In the genomic region with DNA sequence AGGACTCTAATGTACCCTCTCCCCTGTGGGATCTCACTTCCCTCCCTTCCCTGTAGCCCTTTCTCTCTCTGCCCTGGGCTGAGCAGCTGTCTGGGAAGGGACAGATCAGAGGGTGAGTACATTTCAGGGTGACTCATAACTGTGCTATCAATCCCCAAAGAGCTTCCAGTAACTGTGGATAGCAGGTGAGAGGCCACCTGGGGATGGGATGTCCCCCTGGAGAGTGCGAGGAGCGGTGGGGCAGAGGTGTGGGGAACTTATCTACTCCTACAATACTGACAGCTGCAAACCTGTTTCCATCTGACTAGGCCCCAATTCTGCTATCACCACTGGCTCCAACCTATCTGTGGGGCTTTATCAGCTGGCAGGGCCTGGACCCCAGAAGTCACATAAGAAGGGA, we compare ENCODE assay signal across 21 cellular contexts. TPM values are rescaled to one million over a fixed set of nuclear protein-coding genes. Genes with fewer than 3 reads are reported as not detected.
DNase-seq lines count a peak whose midpoint lies in the region; ATAC-seq and TF ChIP-seq lines count a peak whose summit lies in the region.
"Had no signal": no experiment of that assay in that cellular context is flagged by ENCODE, and none has a peak within 500 bp of the region (broad histone marks: within the 10 kb centered on the region; RNA-seq: fewer than 3 reads in every experiment).

No MANE protein-coding gene starts in this region.

- H3K27me3 Mint-ChIP-seq in MCF 10A (ENCODE audit: insufficient read depth, unreplicated experiment): no peaks in the 10 kb centered on the region
- H3K27me3 Mint-ChIP-seq: activated naive CD4-positive, alpha-beta T cell treated with anti-CD3 and anti-CD28 coated beads, Interleukin-2, amount 10 ng/mL, durations not matched to agents 7 days and 5 days; CD4-positive, alpha-beta memory T cell had no signal

- H3K4me1 Mint-ChIP-seq in MCF 10A (ENCODE audit: insufficient read depth, unreplicated experiment): peaks cover 10% of the 10 kb centered on the region
- H3K4me1 Mint-ChIP-seq: activated naive CD4-positive, alpha-beta T cell treated with anti-CD3 and anti-CD28 coated beads, Interleukin-2, amount 10 ng/mL, durations not matched to agents 7 days and 5 days had no signal

- ATAC-seq in left colon (peak; percentile 47), GM18517 (IDR thresholded peaks at IDR 0.05; ENCODE audit: unreplicated experiment) (no peak)
- ATAC-seq: stimulated activated naive CD8-positive, alpha-beta T cell treated with anti-CD3 and anti-CD28 coated beads, Interleukin-15, Interleukin-2, amounts not matched to agents 100 U/mL and 50 U/mL, for 24 hours had no signal

- no peak overlapping the region for H3K4me3 ChIP-seq in breast epithelium
- no peak overlapping the region for H3K4me3 ChIP-seq in WERI-Rb-1 (ENCODE audit: low read depth, low read length)
- no peak overlapping the region for H3K4me3 ChIP-seq in stomach
- H3K4me3 ChIP-seq in lower leg skin (ENCODE audit: low read depth, poor library complexity, severe bottlenecking): no peak overlapping the region
- H3K4me3 ChIP-seq: coronary artery, MG63 had no signal

- H3K27ac Mint-ChIP-seq in MCF 10A (ENCODE audit: low read depth, unreplicated experiment): peak overlapping the region; percentile 59
- H3K27ac Mint-ChIP-seq: activated naive CD4-positive, alpha-beta T cell treated with anti-CD3 and anti-CD28 coated beads, Interleukin-2, amount 10 ng/mL, durations not matched to agents 7 days and 5 days; CD4-positive, alpha-beta memory T cell had no signal

- H3K27me3 ChIP-seq in breast epithelium (no peaks in the 10 kb centered on the region), WERI-Rb-1 (ENCODE audit: insufficient read depth, low read depth, severe bottlenecking) (no peaks in the 10 kb centered on the region), stomach (no peaks in the 10 kb centered on the region)
- H3K27me3 ChIP-seq: MG63 had no signal

- H3K36me3 Mint-ChIP-seq in MCF 10A (ENCODE audit: insufficient read depth, unreplicated experiment): peaks cover 21% of the 10 kb centered on the region

- no peak for TF ChIP-seq CTCF in MCF 10A (IDR thresholded peaks at IDR 0.05; ENCODE audit: unreplicated experiment)
- no peak for TF ChIP-seq CTCF in breast epithelium (IDR thresholded peaks at IDR 0.05)
- TF ChIP-seq CTCF in WERI-Rb-1 (IDR thresholded peaks at IDR 0.05; ENCODE audit: low read depth, low read length): no peak
- TF ChIP-seq CTCF in stomach (IDR thresholded peaks at IDR 0.05): no peak
- TF ChIP-seq CTCF in lower leg skin (IDR thresholded peaks at IDR 0.05): no peak

- no peak for TF ChIP-seq POLR2A in breast epithelium (IDR thresholded peaks at IDR 0.05)
- TF ChIP-seq POLR2A in stomach (IDR thresholded peaks at IDR 0.05): no peak
- TF ChIP-seq POLR2A in lower leg skin (IDR thresholded peaks at IDR 0.05): no peak

- no peak overlapping the region for H3K4me3 Mint-ChIP-seq in MCF 10A (ENCODE audit: unreplicated experiment)
- H3K4me3 Mint-ChIP-seq: activated naive CD4-positive, alpha-beta T cell treated with anti-CD3 and anti-CD28 coated beads, Interleukin-2, amount 10 ng/mL, durations not matched to agents 7 days and 5 days; CD4-positive, alpha-beta memory T cell had no signal

- POLR2A ChIA-PET in MCF 10A (lab: Yijun Ruan, JAX): interaction anchor here (1.0 to 1.1 kb wide), 2 partner anchors 12 to 14 kb away, joined by 3 to 4 read pairs; no protein-coding TSS in a partner anchor

- DNase-seq in MCF 10A (ENCODE audit: unreplicated experiment) (peak; percentile 30), breast epithelium (ENCODE audit: low spot score in 2 of 2) (no peak), WERI-Rb-1 (no peak), left colon (no peak), stomach (no peak), lower leg skin (ENCODE audit: low spot score in 2 of 2) (no peak), HuH-7.5 (ENCODE audit: low spot score) (no peak)
- DNase-seq: activated CD4-positive, alpha-beta T cell treated with anti-CD3 and anti-CD28 coated beads for 1 hour; activated CD8-positive, alpha-beta memory T cell treated with anti-CD3 and anti-CD28 coated beads, Interleukin-2, amount 50 U/mL, for 4 hours; activated naive CD4-positive, alpha-beta T cell treated with anti-CD3 and anti-CD28 coated beads, Interleukin-2, amount 10 ng/mL, durations not matched to agents 7 days and 5 days; CD4-positive, alpha-beta memory T cell; foreskin fibroblast; MG63; NCI-H1694 treated with DMSO at 0.1 percent for 48 hours; NCI-H446 treated with DMSO at 0.1 percent for 48 hours; right cardiac atrium; SHP77 treated with DMSO at 0.1 percent for 48 hours; stimulated activated naive CD8-positive, alpha-beta T cell treated with anti-CD3 and anti-CD28 coated beads, Interleukin-15, Interleukin-2, amounts not matched to agents 100 U/mL and 50 U/mL, for 24 hours had no signal

- no peaks in the 10 kb centered on the region for H3K4me1 ChIP-seq in breast epithelium
- peaks cover 0 to 52% (median 22%) of the 10 kb centered on the region in 4 donors for H3K4me1 ChIP-seq in stomach

- H3K9me3 Mint-ChIP-seq in MCF 10A (ENCODE audit: unreplicated experiment): no peaks in the 10 kb centered on the region
- H3K9me3 Mint-ChIP-seq: activated naive CD4-positive, alpha-beta T cell treated with anti-CD3 and anti-CD28 coated beads, Interleukin-2, amount 10 ng/mL, durations not matched to agents 7 days and 5 days; CD4-positive, alpha-beta memory T cell had no signal

- intact Hi-C loops in MCF 10A (cut with micrococcal nuclease) (no loop called here), breast epithelium (cut with DNase I; ENCODE audit: low total_unique reads) (no loop called here), left colon (cut with DNase I, micrococcal nuclease) (no loop called here), stomach (cut with DNase I; ENCODE audit: low total_unique reads) (no loop called here), lower leg skin (cut with DNase I; ENCODE audit: low total_unique reads) (no loop called here)

- WGBS in stomach, 5 donors: 60 to 100% (median 88%) methylated on average over 2 of the region's 2 CpGs
- WGBS in lower leg skin, 2 donors: 75 to 77% methylated on average over 2 of the region's 2 CpGs

- CTCF ChIA-PET in MCF 10A (lab: Yijun Ruan, JAX): interaction anchor here (0.7 to 2.1 kb wide), 5 partner anchors 9 to 223 kb away, joined by 3 to 12 read pairs (median 5); no protein-coding TSS in a partner anchor

- no TSS peak for BruUV-seq in MCF 10A (replicated peaks; lab: Mats Ljungman, UMichigan)

- H3K27ac ChIP-seq in breast epithelium (no peak overlapping the region), WERI-Rb-1 (peak overlapping the region; percentile 68), stomach (peak overlapping the region in 3 of 5 donors; percentile 0 to 48 (median 40))
- H3K27ac ChIP-seq: coronary artery had no signal

- H3K36me3 ChIP-seq in breast epithelium: no peaks in the 10 kb centered on the region
- H3K36me3 ChIP-seq in WERI-Rb-1: no peaks in the 10 kb centered on the region
- H3K36me3 ChIP-seq in stomach: peaks cover 8 to 37% (median 24%) of the 10 kb centered on the region in 4 donors
- H3K36me3 ChIP-seq: MG63 had no signal

- no peaks in the 10 kb centered on the region for H3K9me3 ChIP-seq in breast epithelium
- H3K9me3 ChIP-seq in WERI-Rb-1 (ENCODE audit: severe bottlenecking): peaks cover 7% of the 10 kb centered on the region
- no peaks in the 10 kb centered on the region for H3K9me3 ChIP-seq in stomach
- H3K9me3 ChIP-seq: MG63 had no signal

- TF ChIP-seq EP300 in stomach (IDR thresholded peaks at IDR 0.05): no peak

RNA-seq across cellular contexts. Expression of a gene that starts 32.6 kb away (rescaled TPM):
- 1.3 and 2.6 TPM in 2 replicates for total RNA-seq in MCF 10A (2022)
- 10 to 100 TPM in 1 of 3 donors, 1 to 10 TPM in 2; 1.8 to 20.6 (median 4.3) TPM for total RNA-seq in breast epithelium
- total RNA-seq in left colon: 10 to 100 TPM; 44.8 to 52.9 TPM
- total RNA-seq in stomach: 10 to 100 TPM in 4 of 5 donors, 1 to 10 TPM in 1; 6.7 to 30.7 (median 15.8) TPM
- 1 to 10 TPM; 4.9 to 6.0 (median 5.3) TPM for polyA plus RNA-seq in stomach
- 100 to 1,000 TPM in 1 of 4 donors, 10 to 100 TPM in 3; 10.0 to 110 (median 49.7) TPM for total RNA-seq in lower leg skin
- total RNA-seq: osteoblast had no signal

Comparison
In these comparisons a context has a peak if more than half of its experiments do, and no peak if none do; other contexts are left out.
1. H3K27ac ChIP-seq: peak in WERI-Rb-1 (single experiment) and stomach (3 of 5); none in breast epithelium (0 of 2).